35 cellular contexts compared by ENCODE assay signal in genomic region chr14:98304574-98304973, GRCh38.
"Had no signal": no experiment of that assay in that cellular context is flagged by ENCODE, and none has a peak within 500 bp of the region (broad histone marks: within the 10 kb centered on the region; RNA-seq: fewer than 3 reads in every experiment).

No MANE protein-coding gene starts in this region.

- H3K27me3 ChIP-seq: MG63 had no signal

- H3K4me3 ChIP-seq: MG63 had no signal

- H3K36me3 ChIP-seq: MG63 had no signal

- H3K9me3 ChIP-seq: MG63 had no signal

- H3K27ac ChIP-seq: KMS-11 had no signal

- DNase-seq: Kasumi-1, KG1, MG63, MM.1S, MV-4-11, NCI-H1048, NCI-H1092, NCI-H1092 treated with DMSO at 0.1 percent for 48 hours, NCI-H1105, NCI-H1105 treated with DMSO at 0.1 percent for 48 hours, NCI-H1417, NCI-H1417 treated with DMSO at 0.1 percent for 48 hours, NCI-H1436, NCI-H1436 treated with DMSO at 0.1 percent for 48 hours, NCI-H146, NCI-H1694, NCI-H1694 treated with DMSO at 0.1 percent for 48 hours, NCI-H187, NCI-H187 treated with DMSO at 0.1 percent for 48 hours, NCI-H1930, NCI-H2029, NCI-H2029 treated with DMSO at 0.1 percent for 48 hours, NCI-H2081, NCI-H2081 treated with DMSO at 0.1 percent for 48 hours, NCI-H2107, NCI-H2171, NCI-H2171 treated with DMSO at 0.1 percent for 48 hours, NCI-H2227 treated with DMSO at 0.1 percent for 48 hours, NCI-H226, NCI-H345, NCI-H446, NCI-H446 treated with DMSO at 0.1 percent for 48 hours, NCI-H510A, NCI-H510A treated with DMSO at 0.1 percent for 48 hours had no signal
